1 cellular context compared by ENCODE assay signal in the genomic region with DNA sequence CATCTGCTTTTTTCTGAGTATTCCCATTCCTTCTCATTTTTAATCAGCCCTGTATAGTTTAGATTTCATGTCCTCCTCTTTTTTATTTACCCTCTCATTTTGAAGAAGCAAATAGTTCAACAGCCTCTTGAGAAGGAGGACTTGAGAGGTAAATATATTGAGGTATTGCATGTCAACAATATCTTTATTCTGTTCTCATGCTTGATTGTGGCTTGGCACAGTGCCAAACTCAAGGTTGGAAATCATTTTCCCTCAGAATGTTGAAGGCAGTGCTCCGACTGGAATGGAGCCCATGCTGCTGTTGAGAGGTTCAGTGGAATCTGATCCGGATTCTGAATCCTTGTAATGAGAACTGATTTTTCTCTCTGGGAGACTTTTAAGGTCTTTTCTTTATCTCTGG.
TF ChIP-seq lines count a peak whose summit lies in the region.

No MANE protein-coding gene starts in this region.

TF ChIP-seq in HEK293, 187 proteins besides CTCF, POLR2A, EP300 and RAD21 (continued from another document and continues in another):
- TF ChIP-seq, protein P1, sequence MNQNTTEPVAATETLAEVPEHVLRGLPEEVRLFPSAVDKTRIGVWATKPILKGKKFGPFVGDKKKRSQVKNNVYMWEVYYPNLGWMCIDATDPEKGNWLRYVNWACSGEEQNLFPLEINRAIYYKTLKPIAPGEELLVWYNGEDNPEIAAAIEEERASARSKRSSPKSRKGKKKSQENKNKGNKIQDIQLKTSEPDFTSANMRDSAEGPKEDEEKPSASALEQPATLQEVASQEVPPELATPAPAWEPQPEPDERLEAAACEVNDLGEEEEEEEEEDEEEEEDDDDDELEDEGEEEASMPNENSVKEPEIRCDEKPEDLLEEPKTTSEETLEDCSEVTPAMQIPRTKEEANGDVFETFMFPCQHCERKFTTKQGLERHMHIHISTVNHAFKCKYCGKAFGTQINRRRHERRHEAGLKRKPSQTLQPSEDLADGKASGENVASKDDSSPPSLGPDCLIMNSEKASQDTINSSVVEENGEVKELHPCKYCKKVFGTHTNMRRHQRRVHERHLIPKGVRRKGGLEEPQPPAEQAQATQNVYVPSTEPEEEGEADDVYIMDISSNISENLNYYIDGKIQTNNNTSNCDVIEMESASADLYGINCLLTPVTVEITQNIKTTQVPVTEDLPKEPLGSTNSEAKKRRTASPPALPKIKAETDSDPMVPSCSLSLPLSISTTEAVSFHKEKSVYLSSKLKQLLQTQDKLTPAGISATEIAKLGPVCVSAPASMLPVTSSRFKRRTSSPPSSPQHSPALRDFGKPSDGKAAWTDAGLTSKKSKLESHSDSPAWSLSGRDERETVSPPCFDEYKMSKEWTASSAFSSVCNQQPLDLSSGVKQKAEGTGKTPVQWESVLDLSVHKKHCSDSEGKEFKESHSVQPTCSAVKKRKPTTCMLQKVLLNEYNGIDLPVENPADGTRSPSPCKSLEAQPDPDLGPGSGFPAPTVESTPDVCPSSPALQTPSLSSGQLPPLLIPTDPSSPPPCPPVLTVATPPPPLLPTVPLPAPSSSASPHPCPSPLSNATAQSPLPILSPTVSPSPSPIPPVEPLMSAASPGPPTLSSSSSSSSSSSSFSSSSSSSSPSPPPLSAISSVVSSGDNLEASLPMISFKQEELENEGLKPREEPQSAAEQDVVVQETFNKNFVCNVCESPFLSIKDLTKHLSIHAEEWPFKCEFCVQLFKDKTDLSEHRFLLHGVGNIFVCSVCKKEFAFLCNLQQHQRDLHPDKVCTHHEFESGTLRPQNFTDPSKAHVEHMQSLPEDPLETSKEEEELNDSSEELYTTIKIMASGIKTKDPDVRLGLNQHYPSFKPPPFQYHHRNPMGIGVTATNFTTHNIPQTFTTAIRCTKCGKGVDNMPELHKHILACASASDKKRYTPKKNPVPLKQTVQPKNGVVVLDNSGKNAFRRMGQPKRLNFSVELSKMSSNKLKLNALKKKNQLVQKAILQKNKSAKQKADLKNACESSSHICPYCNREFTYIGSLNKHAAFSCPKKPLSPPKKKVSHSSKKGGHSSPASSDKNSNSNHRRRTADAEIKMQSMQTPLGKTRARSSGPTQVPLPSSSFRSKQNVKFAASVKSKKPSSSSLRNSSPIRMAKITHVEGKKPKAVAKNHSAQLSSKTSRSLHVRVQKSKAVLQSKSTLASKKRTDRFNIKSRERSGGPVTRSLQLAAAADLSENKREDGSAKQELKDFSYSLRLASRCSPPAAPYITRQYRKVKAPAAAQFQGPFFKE (tag by site-specific recombination; IDR thresholded peaks at IDR 0.05; ENCODE audit: borderline replicate concordance): no peak
- no peak for TF ChIP-seq ZNF404 (tag by site-specific recombination; IDR thresholded peaks at IDR 0.05)
- TF ChIP-seq GLI2 (tag by site-specific recombination; IDR thresholded peaks at IDR 0.05; ENCODE audit: borderline replicate concordance, low read depth): peak; percentile 63; the same call in 1 of the 2 replicates
- peak; percentile 37; the same call in 1 of the 2 replicates for TF ChIP-seq GFI1B (tag by site-specific recombination; IDR thresholded peaks at IDR 0.05)
- TF ChIP-seq TCF7L2 (IDR thresholded peaks at IDR 0.05; ENCODE audit: borderline replicate concordance, low read depth, low read length): 0 out of 2 replicates have a peak, but pooled peaks have one; percentile 37
- TF ChIP-seq ZNF830 (tag by site-specific recombination; IDR thresholded peaks at IDR 0.05; ENCODE audit: low read depth): peak; percentile 99
- TF ChIP-seq, protein P2, sequence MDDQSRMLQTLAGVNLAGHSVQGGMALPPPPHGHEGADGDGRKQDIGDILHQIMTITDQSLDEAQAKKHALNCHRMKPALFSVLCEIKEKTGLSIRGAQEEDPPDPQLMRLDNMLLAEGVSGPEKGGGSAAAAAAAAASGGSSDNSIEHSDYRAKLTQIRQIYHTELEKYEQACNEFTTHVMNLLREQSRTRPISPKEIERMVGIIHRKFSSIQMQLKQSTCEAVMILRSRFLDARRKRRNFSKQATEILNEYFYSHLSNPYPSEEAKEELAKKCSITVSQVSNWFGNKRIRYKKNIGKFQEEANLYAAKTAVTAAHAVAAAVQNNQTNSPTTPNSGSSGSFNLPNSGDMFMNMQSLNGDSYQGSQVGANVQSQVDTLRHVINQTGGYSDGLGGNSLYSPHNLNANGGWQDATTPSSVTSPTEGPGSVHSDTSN (CRISPR knock-in tag; IDR thresholded peaks at IDR 0.05): no peak
- TF ChIP-seq, protein P3, sequence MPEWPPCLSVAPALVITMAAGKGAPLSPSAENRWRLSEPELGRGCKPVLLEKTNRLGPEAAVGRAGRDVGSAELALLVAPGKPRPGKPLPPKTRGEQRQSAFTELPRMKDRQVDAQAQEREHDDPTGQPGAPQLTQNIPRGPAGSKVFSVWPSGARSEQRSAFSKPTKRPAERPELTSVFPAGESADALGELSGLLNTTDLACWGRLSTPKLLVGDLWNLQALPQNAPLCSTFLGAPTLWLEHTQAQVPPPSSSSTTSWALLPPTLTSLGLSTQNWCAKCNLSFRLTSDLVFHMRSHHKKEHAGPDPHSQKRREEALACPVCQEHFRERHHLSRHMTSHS (tag by site-specific recombination; IDR thresholded peaks at IDR 0.05): no peak
- TF ChIP-seq ZNF768 (tag by site-specific recombination; IDR thresholded peaks at IDR 0.05): no peak
- peak; percentile 98 for TF ChIP-seq ZNF132 (tag by site-specific recombination; IDR thresholded peaks at IDR 0.05; ENCODE audit: borderline replicate concordance)
- no peak for TF ChIP-seq ZNF530 (tag by site-specific recombination; IDR thresholded peaks at IDR 0.05; ENCODE audit: low read depth)
- TF ChIP-seq ZNF292 (tag by site-specific recombination; IDR thresholded peaks at IDR 0.05; ENCODE audit: borderline replicate concordance, low read depth): no peak
- TF ChIP-seq REPIN1 (tag by site-specific recombination; IDR thresholded peaks at IDR 0.05; ENCODE audit: low read depth): no peak
- TF ChIP-seq ZBTB7A (tag by site-specific recombination; IDR thresholded peaks at IDR 0.05; ENCODE audit: low read depth): no peak
- TF ChIP-seq SALL2 (tag by site-specific recombination; IDR thresholded peaks at IDR 0.05; ENCODE audit: borderline replicate concordance): no peak
- TF ChIP-seq RBAK (tag by site-specific recombination; IDR thresholded peaks at IDR 0.05): no peak
- TF ChIP-seq, protein P4, sequence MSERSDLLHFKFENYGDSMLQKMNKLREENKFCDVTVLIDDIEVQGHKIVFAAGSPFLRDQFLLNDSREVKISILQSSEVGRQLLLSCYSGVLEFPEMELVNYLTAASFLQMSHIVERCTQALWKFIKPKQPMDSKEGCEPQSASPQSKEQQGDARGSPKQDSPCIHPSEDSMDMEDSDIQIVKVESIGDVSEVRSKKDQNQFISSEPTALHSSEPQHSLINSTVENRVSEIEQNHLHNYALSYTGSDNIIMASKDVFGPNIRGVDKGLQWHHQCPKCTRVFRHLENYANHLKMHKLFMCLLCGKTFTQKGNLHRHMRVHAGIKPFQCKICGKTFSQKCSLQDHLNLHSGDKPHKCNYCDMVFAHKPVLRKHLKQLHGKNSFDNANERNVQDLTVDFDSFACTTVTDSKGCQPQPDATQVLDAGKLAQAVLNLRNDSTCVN (tag by site-specific recombination; optimal IDR thresholded peaks at IDR 0.05): no peak
- TF ChIP-seq ZNF596 (tag by site-specific recombination; IDR thresholded peaks at IDR 0.05): peak; percentile 80
- TF ChIP-seq ZNF155 (tag by site-specific recombination; IDR thresholded peaks at IDR 0.05): no peak
- TF ChIP-seq, protein P5, sequence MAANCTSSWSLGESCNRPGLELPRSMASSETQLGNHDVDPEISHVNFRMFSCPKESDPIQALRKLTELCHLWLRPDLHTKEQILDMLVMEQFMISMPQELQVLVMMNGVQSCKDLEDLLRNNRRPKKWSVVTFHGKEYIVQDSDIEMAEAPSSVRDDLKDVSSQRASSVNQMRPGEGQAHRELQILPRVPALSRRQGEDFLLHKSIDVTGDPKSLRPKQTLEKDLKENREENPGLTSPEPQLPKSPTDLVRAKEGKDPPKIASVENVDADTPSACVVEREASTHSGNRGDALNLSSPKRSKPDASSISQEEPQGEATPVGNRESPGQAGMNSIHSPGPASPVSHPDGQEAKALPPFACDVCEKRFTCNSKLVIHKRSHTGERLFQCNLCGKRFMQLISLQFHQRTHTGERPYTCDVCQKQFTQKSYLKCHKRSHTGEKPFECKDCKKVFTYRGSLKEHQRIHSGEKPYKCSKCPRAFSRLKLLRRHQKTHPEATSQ (tag by site-specific recombination; IDR thresholded peaks at IDR 0.05): no peak
- TF ChIP-seq ZNF184 (tag by site-specific recombination; IDR thresholded peaks at IDR 0.05): peak; percentile 95
- TF ChIP-seq MEIS1 (CRISPR knock-in tag; IDR thresholded peaks at IDR 0.05; ENCODE audit: borderline replicate concordance): no peak
- no peak for TF ChIP-seq SETDB1 (IDR thresholded peaks at IDR 0.05; ENCODE audit: insufficient read length, low read length)
- no peak for TF ChIP-seq ZNF670 (tag by site-specific recombination; IDR thresholded peaks at IDR 0.05; ENCODE audit: low read depth)
- TF ChIP-seq ZNF791 (tag by site-specific recombination; IDR thresholded peaks at IDR 0.05): no peak
- TF ChIP-seq KLF7 (tag by site-specific recombination; IDR thresholded peaks at IDR 0.05; ENCODE audit: borderline replicate concordance): no peak
- TF ChIP-seq, protein P6, sequence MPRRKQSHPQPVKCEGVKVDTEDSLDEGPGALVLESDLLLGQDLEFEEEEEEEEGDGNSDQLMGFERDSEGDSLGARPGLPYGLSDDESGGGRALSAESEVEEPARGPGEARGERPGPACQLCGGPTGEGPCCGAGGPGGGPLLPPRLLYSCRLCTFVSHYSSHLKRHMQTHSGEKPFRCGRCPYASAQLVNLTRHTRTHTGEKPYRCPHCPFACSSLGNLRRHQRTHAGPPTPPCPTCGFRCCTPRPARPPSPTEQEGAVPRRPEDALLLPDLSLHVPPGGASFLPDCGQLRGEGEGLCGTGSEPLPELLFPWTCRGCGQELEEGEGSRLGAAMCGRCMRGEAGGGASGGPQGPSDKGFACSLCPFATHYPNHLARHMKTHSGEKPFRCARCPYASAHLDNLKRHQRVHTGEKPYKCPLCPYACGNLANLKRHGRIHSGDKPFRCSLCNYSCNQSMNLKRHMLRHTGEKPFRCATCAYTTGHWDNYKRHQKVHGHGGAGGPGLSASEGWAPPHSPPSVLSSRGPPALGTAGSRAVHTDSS (tag by site-specific recombination; IDR thresholded peaks at IDR 0.05): peak; percentile 73
- no peak for TF ChIP-seq ZNF654 (tag by site-specific recombination; IDR thresholded peaks at IDR 0.05; ENCODE audit: low read depth)
- no peak for TF ChIP-seq ZNF146 (tag by site-specific recombination; IDR thresholded peaks at IDR 0.05)
- 0 out of 2 replicates have a peak, but pooled peaks have one; percentile 65 for TF ChIP-seq ZNF621 (tag by site-specific recombination; IDR thresholded peaks at IDR 0.05)
- TF ChIP-seq ZNF585B (tag by site-specific recombination; IDR thresholded peaks at IDR 0.05): no peak
- no peak for TF ChIP-seq KLF16 (tag by site-specific recombination; IDR thresholded peaks at IDR 0.05)
- TF ChIP-seq SP2 (tag by site-specific recombination; IDR thresholded peaks at IDR 0.05): no peak
- no peak for TF ChIP-seq ZNF324 (tag by site-specific recombination; IDR thresholded peaks at IDR 0.05)
- 0 out of 2 replicates have a peak, but pooled peaks have one; percentile 42 for TF ChIP-seq IKZF3 (tag by site-specific recombination; IDR thresholded peaks at IDR 0.05)
- no peak for TF ChIP-seq KLF1 (tag by site-specific recombination; IDR thresholded peaks at IDR 0.05)
- TF ChIP-seq, protein P7, sequence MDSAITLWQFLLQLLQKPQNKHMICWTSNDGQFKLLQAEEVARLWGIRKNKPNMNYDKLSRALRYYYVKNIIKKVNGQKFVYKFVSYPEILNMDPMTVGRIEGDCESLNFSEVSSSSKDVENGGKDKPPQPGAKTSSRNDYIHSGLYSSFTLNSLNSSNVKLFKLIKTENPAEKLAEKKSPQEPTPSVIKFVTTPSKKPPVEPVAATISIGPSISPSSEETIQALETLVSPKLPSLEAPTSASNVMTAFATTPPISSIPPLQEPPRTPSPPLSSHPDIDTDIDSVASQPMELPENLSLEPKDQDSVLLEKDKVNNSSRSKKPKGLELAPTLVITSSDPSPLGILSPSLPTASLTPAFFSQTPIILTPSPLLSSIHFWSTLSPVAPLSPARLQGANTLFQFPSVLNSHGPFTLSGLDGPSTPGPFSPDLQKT (IDR thresholded peaks at IDR 0.05; ENCODE audit: borderline replicate concordance, low read depth, low read length): no peak
- TF ChIP-seq ZNF114 (tag by site-specific recombination; IDR thresholded peaks at IDR 0.05): no peak
- TF ChIP-seq, protein P8, sequence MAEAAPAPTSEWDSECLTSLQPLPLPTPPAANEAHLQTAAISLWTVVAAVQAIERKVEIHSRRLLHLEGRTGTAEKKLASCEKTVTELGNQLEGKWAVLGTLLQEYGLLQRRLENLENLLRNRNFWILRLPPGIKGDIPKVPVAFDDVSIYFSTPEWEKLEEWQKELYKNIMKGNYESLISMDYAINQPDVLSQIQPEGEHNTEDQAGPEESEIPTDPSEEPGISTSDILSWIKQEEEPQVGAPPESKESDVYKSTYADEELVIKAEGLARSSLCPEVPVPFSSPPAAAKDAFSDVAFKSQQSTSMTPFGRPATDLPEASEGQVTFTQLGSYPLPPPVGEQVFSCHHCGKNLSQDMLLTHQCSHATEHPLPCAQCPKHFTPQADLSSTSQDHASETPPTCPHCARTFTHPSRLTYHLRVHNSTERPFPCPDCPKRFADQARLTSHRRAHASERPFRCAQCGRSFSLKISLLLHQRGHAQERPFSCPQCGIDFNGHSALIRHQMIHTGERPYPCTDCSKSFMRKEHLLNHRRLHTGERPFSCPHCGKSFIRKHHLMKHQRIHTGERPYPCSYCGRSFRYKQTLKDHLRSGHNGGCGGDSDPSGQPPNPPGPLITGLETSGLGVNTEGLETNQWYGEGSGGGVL (tag by site-specific recombination; IDR thresholded peaks at IDR 0.05): peak; percentile 72
- 0 out of 2 replicates have a peak, but pooled peaks have one; percentile 18 for TF ChIP-seq YY2 (tag by site-specific recombination; IDR thresholded peaks at IDR 0.05)
- no peak for TF ChIP-seq ZNF610 (tag by site-specific recombination; IDR thresholded peaks at IDR 0.05; ENCODE audit: borderline replicate concordance)
- no peak for TF ChIP-seq ZNF223 (tag by site-specific recombination; IDR thresholded peaks at IDR 0.05)
- no peak for TF ChIP-seq ZNF433 (tag by site-specific recombination; IDR thresholded peaks at IDR 0.05; ENCODE audit: low read depth)
